Comparison of ENCODE assay signal across 20 cellular contexts in genomic region chr3:149267565-149267964, GRCh38. TPM values are rescaled to one million over a fixed set of nuclear protein-coding genes. Genes with fewer than 3 reads are reported as not detected.
DNase-seq lines count a peak whose midpoint lies in the region; ATAC-seq and TF ChIP-seq lines count a peak whose summit lies in the region.
"Had no signal": no experiment of that assay in that cellular context is flagged by ENCODE, and none has a peak within 500 bp of the region (broad histone marks: within the 10 kb centered on the region; RNA-seq: fewer than 3 reads in every experiment).

No MANE protein-coding gene starts in this region.

- TF ChIP-seq CTCF in upper lobe of left lung (IDR thresholded peaks at IDR 0.05) (no peak), right atrium auricular region (IDR thresholded peaks at IDR 0.05) (no peak)

- peak; percentile 83 for ATAC-seq in GM19452 (IDR thresholded peaks at IDR 0.05; ENCODE audit: unreplicated experiment)
- peak; percentile 65 for ATAC-seq in HG02870 (IDR thresholded peaks at IDR 0.05; ENCODE audit: unreplicated experiment)
- no peak for ATAC-seq in upper lobe of left lung (ENCODE audit: low FRiP score in 2 of 2)
- ATAC-seq in HG03439 (IDR thresholded peaks at IDR 0.05; ENCODE audit: unreplicated experiment), result no peak
- ATAC-seq: A549 had no signal

- no peak for TF ChIP-seq EP300 in upper lobe of left lung (IDR thresholded peaks at IDR 0.05)

- peak overlapping the region; percentile 37 for H3K4me2 ChIP-seq in Karpas-422 (ENCODE audit: low read depth, low read length, poor library complexity, severe bottlenecking)
- H3K4me2 ChIP-seq: A549 had no signal

- 93% methylated on average over 6 of the region's 6 CpGs for WGBS in upper lobe of left lung, 2 donors

- H2AFZ ChIP-seq in Karpas-422 (ENCODE audit: low read length), result no peak overlapping the region

- H3K36me3 ChIP-seq in Karpas-422 (ENCODE audit: insufficient read depth, low read length) (no peaks in the 10 kb centered on the region), upper lobe of left lung (no peaks in the 10 kb centered on the region), right atrium auricular region (no peaks in the 10 kb centered on the region)

- H4K20me1 ChIP-seq in Karpas-422 (ENCODE audit: insufficient read depth, low read depth, low read length), result no peaks in the 10 kb centered on the region

- DNase-seq in Caki2 (ENCODE audit: low read depth) (peak; percentile 60), Karpas-422 (peak; percentile 67), HEK293T (ENCODE audit: extremely low spot score) (no peak), upper lobe of left lung (no peak), right atrium auricular region (ENCODE audit: low spot score) (no peak)
- DNase-seq: activated naive CD4-positive, alpha-beta T cell treated with anti-CD3 and anti-CD28 coated beads, Interleukin-2, amount 50 U/mL, for 16 hours; CD8-positive, alpha-beta memory T cell; immature natural killer cell; KG1; NCI-H1105 treated with DMSO at 0.1 percent for 48 hours; NCI-H2171; NCI-H774; nephron progenitor cell; retina had no signal

- H3K27ac ChIP-seq in Karpas-422 (ENCODE audit: low read length), result no peak overlapping the region
- no peak overlapping the region for H3K27ac ChIP-seq in upper lobe of left lung
- no peak overlapping the region for H3K27ac ChIP-seq in right atrium auricular region
- H3K27ac ChIP-seq: A549, epithelial cell of prostate had no signal

- POLR2A ChIA-PET in HEK293T (lab: Yijun Ruan, JAX), result no interaction called here

- H3K27me3 ChIP-seq in Karpas-422 (ENCODE audit: low read length) (no peaks in the 10 kb centered on the region), upper lobe of left lung (no peaks in the 10 kb centered on the region), right atrium auricular region (no peaks in the 10 kb centered on the region)

- H3K9me2 ChIP-seq in Karpas-422 (replicated peaks; ENCODE audit: insufficient read depth, low read length), result no peaks in the 10 kb centered on the region

- H3K4me1 ChIP-seq in Karpas-422 (ENCODE audit: low read length), result peaks cover 28% of the 10 kb centered on the region
- H3K4me1 ChIP-seq in upper lobe of left lung, result no peaks in the 10 kb centered on the region
- H3K4me1 ChIP-seq in right atrium auricular region, result peaks cover 0 to under 1% of the 10 kb centered on the region in 2 donors
- H3K4me1 ChIP-seq: A549 had no signal

- CTCF ChIA-PET in HEK293T (lab: Yijun Ruan, JAX), result no interaction called here

- TF ChIP-seq POLR2A in upper lobe of left lung (IDR thresholded peaks at IDR 0.05), result no peak

- H3K79me2 ChIP-seq in Karpas-422 (ENCODE audit: low read length), result no peaks in the 10 kb centered on the region

- H3K4me3 ChIP-seq in Karpas-422 (ENCODE audit: low read length), result no peak overlapping the region
- no peak overlapping the region for H3K4me3 ChIP-seq in upper lobe of left lung
- no peak overlapping the region for H3K4me3 ChIP-seq in right atrium auricular region
- H3K4me3 ChIP-seq: A549 had no signal

- H3K9ac ChIP-seq in Karpas-422 (ENCODE audit: low read length), result no peak overlapping the region

- in situ Hi-C loops in Caki2 (cut with HindIII; ENCODE audit: low pct_unique_long_range_greater_than_20kb, low sequenced_read_pairs), result no loop called here

- H3K9me3 ChIP-seq in Karpas-422 (ENCODE audit: low read length) (no peaks in the 10 kb centered on the region), upper lobe of left lung (no peaks in the 10 kb centered on the region), right atrium auricular region (no peaks in the 10 kb centered on the region)
- H3K9me3 ChIP-seq: A549 had no signal

TF ChIP-seq in HEK293T, 16 proteins besides CTCF, POLR2A, EP300 and RAD21:
- TF ChIP-seq PKNOX1 (IDR thresholded peaks at IDR 0.05) (no peak), ELF4 (IDR thresholded peaks at IDR 0.05) (no peak), SUZ12 (IDR thresholded peaks at IDR 0.05) (no peak), ZNF384 (IDR thresholded peaks at IDR 0.05) (no peak), TARDBP (IDR thresholded peaks at IDR 0.05) (no peak), L3MBTL2 (conservative IDR thresholded peaks at IDR 0.05) (no peak), FOXK2 (IDR thresholded peaks at IDR 0.05) (no peak), FOXM1 (IDR thresholded peaks at IDR 0.05; ENCODE audit: borderline replicate concordance) (no peak), SP1 (IDR thresholded peaks at IDR 0.05) (no peak), FOXA1 (IDR thresholded peaks at IDR 0.05) (no peak), CTBP1 (IDR thresholded peaks at IDR 0.05; ENCODE audit: borderline replicate concordance) (no peak)
TF ChIP-seq in HEK293T: peak in this region for 0.

RNA-seq across cellular contexts. Expression of gene CP, which starts 45.9 kb away (rescaled TPM):
- total RNA-seq in Caki2 (2014; rRNA removed; shearing (Covaris generic); ENCODE audit: low replicate concordance), result 10.9 and 30.7 TPM in 2 replicates
- total RNA-seq in Karpas-422 (2014; rRNA removed; shearing (Covaris generic); ENCODE audit: low replicate concordance), result not detected in 2 replicates
- total RNA-seq in upper lobe of left lung (10 to 100 TPM in 4 of 6 donors, 1 to 10 TPM in 2; 3.9 to 87.3 (median 18.9) TPM), right atrium auricular region (10 to 100 TPM in 1 of 2 donors, 1 to 10 TPM in 1; 6.8 to 68.4 TPM)
- total RNA-seq: CD8-positive, alpha-beta memory T cell; RPMI7951 had no signal

Comparison
In these comparisons a context has a peak if more than half of its experiments do, and no peak if none do; other contexts are left out.
1. DNase-seq: peak in Caki2 (single experiment) and Karpas-422 (single experiment); none in HEK293T (single experiment), upper lobe of left lung (0 of 2) and right atrium auricular region (single experiment).
2. ATAC-seq: peak in GM19452 (single experiment) and HG02870 (single experiment); none in upper lobe of left lung (0 of 2) and HG03439 (single experiment).